8 cellular contexts compared by ENCODE assay signal in genomic region chr13:42049454-42049780, GRCh38. TPM values are rescaled to one million over a fixed set of nuclear protein-coding genes. Genes with fewer than 3 reads are reported as not detected.
DNase-seq lines count a peak whose midpoint lies in the region; ATAC-seq and TF ChIP-seq lines count a peak whose summit lies in the region.

No MANE protein-coding gene starts in this region.

- no peaks in the 10 kb centered on the region for H3K9me3 ChIP-seq in cardiac muscle cell (ENCODE audit: low read depth)
- no peaks in the 10 kb centered on the region for H3K9me3 ChIP-seq in RWPE2 (ENCODE audit: severe bottlenecking)
- H3K9me3 ChIP-seq in skeletal muscle satellite cell (replicated peaks; ENCODE audit: low read length), result no peaks in the 10 kb centered on the region

- H3K4me3 ChIP-seq in cardiac muscle cell (peak overlapping the region; percentile 88), RWPE2 (ENCODE audit: severe bottlenecking) (peak overlapping the region; percentile 63), fibroblast of villous mesenchyme (ENCODE audit: low read depth, low read length) (peak overlapping the region; percentile 75), skeletal muscle satellite cell (ENCODE audit: low read length) (peak overlapping the region; percentile 84)

- H3K27me3 ChIP-seq in cardiac muscle cell (peaks cover 17% of the 10 kb centered on the region), RWPE2 (ENCODE audit: insufficient read depth, poor library complexity, severe bottlenecking) (no peaks in the 10 kb centered on the region), skeletal muscle satellite cell (ENCODE audit: control insufficient read depth, insufficient read depth, low read length) (no peaks in the 10 kb centered on the region)

- ATAC-seq in RWPE2 (ENCODE audit: low read depth) (no peak; the same call in 1 of the 3 replicates), HG02623 (IDR thresholded peaks at IDR 0.05; ENCODE audit: unreplicated experiment) (no peak), GM18873 (IDR thresholded peaks at IDR 0.05; ENCODE audit: low FRiP score, unreplicated experiment) (no peak)

- peak overlapping the region; percentile 25 for H3K27ac ChIP-seq in cardiac muscle cell
- peak overlapping the region; percentile 85 for H3K27ac ChIP-seq in RWPE2 (ENCODE audit: poor library complexity, severe bottlenecking)

- DNase-seq in cardiac muscle cell (ENCODE audit: low read depth in 1 of 2, low spot score in 1 of 2), result no peak
- no peak for DNase-seq in cardiac septum (ENCODE audit: low spot score)
- DNase-seq in RWPE2 (ENCODE audit: low spot score), result no peak
- DNase-seq in fibroblast of villous mesenchyme (ENCODE audit: low read depth), result no peak
- DNase-seq in C1 segment of cervical spinal cord (lab: John Stamatoyannopoulos, UW), result no peak

- H3K4me1 ChIP-seq in cardiac muscle cell (ENCODE audit: low read depth) (peaks cover 4% of the 10 kb centered on the region), RWPE2 (ENCODE audit: insufficient read depth, poor library complexity, severe bottlenecking) (peaks cover 18% of the 10 kb centered on the region), skeletal muscle satellite cell (ENCODE audit: control insufficient read depth, insufficient read depth, low read length) (peaks cover 13% of the 10 kb centered on the region)

- TF ChIP-seq CTCF in cardiac muscle cell (IDR thresholded peaks at IDR 0.05; ENCODE audit: low read depth, low read length) (no peak), RWPE2 (IDR thresholded peaks at IDR 0.05; ENCODE audit: poor library complexity, severe bottlenecking) (no peak), fibroblast of villous mesenchyme (IDR thresholded peaks at IDR 0.05; ENCODE audit: insufficient read depth, low read depth, low read length) (no peak)

- H3K4me2 ChIP-seq in skeletal muscle satellite cell (ENCODE audit: low read length), result peak overlapping the region; percentile 100

- intact Hi-C loops in cardiac septum (cut with DNase I), result loop anchor here (2.0 to 5.0 kb wide), 2 partner anchors 63 to 135 kb away; no protein-coding TSS in a partner anchor

- peak overlapping the region; percentile 72 for H3K9ac ChIP-seq in skeletal muscle satellite cell (ENCODE audit: low read depth, low read length)

- H3K36me3 ChIP-seq in cardiac muscle cell, result no peaks in the 10 kb centered on the region
- peaks cover 19% of the 10 kb centered on the region for H3K36me3 ChIP-seq in RWPE2 (ENCODE audit: low read depth)
- no peaks in the 10 kb centered on the region for H3K36me3 ChIP-seq in skeletal muscle satellite cell (ENCODE audit: insufficient read depth, low read length)

RNA-seq across cellular contexts. Expression of gene DGKH, which starts 1.0 kb away (rescaled TPM):
- 3.8 and 11.2 TPM in 2 replicates for total RNA-seq in cardiac muscle cell
- polyA plus RNA-seq in cardiac muscle cell, result 2.0 and 3.2 TPM in 2 replicates
- 13.5 TPM for total RNA-seq in cardiac septum
- 16.0 and 16.4 TPM in 2 replicates for total RNA-seq in fibroblast of villous mesenchyme
- total RNA-seq in skeletal muscle satellite cell (2012; rRNA removed), result 6.3 and 7.1 TPM in 2 replicates
